18 cellular contexts compared by ENCODE assay signal in the genomic region with DNA sequence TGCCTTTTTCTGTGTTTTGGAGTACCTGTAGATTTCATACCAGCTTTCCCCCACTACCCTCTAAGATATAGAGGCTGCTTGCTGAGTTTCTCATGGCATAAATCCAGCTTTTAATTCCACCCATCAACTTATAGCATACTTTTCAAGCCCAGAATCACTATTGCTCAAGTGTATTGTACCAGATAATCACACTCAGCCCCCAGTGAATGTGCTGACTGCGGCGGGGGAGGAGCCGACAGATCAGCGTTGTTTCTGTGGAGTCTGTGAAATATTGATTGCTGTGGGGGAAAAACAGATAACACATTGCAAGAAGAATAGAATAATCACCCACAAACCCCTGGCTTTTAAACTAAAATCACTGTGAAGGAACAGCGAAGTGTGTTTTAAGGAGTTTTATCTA.
DNase-seq lines count a peak whose midpoint lies in the region; ATAC-seq, FAIRE-seq and TF ChIP-seq lines count a peak whose summit lies in the region.
"Had no signal": no experiment of that assay in that cellular context is flagged by ENCODE, and none has a peak within 500 bp of the region (broad histone marks: within the 10 kb centered on the region; RNA-seq: fewer than 3 reads in every experiment).

No MANE protein-coding gene starts in this region.

- H3K9me3 Mint-ChIP-seq in GM23338: peaks cover 98% of the 10 kb centered on the region
- H3K9me3 Mint-ChIP-seq in astrocyte (ENCODE audit: unreplicated experiment): peaks cover 9% of the 10 kb centered on the region
- H3K9me3 Mint-ChIP-seq: CD8-positive, alpha-beta T cell had no signal

- H3K36me3 Mint-ChIP-seq in GM23338 (ENCODE audit: low read depth) (peaks cover 34% of the 10 kb centered on the region; the same call in 2 of the 3 replicates), astrocyte (ENCODE audit: low read depth, unreplicated experiment) (no peaks in the 10 kb centered on the region)
- H3K36me3 Mint-ChIP-seq: CD8-positive, alpha-beta T cell had no signal

- H3K27me3 ChIP-seq in GM23338 (ENCODE audit: insufficient read depth): no peaks in the 10 kb centered on the region
- no peaks in the 10 kb centered on the region for H3K27me3 ChIP-seq in astrocyte (ENCODE audit: insufficient read depth, low read length)
- no peaks in the 10 kb centered on the region for H3K27me3 ChIP-seq in left lung
- H3K27me3 ChIP-seq in colonic mucosa: no peaks in the 10 kb centered on the region
- H3K27me3 ChIP-seq: Peyer's patch had no signal

- H3K4me3 Mint-ChIP-seq in GM23338 (no peak overlapping the region), astrocyte (ENCODE audit: unreplicated experiment) (no peak overlapping the region)
- H3K4me3 Mint-ChIP-seq: CD8-positive, alpha-beta T cell had no signal

- H3K36me3 ChIP-seq in GM23338 (ENCODE audit: insufficient read depth) (no peaks in the 10 kb centered on the region), astrocyte (ENCODE audit: insufficient read depth, low read length) (no peaks in the 10 kb centered on the region), left lung (no peaks in the 10 kb centered on the region), colonic mucosa (no peaks in the 10 kb centered on the region)
- H3K36me3 ChIP-seq: Peyer's patch had no signal

- TF ChIP-seq CTCF in GM23338 (conservative IDR thresholded peaks at IDR 0.05; ENCODE audit: low read depth in 2 of 2): no peak
- no peak for TF ChIP-seq CTCF in astrocyte (IDR thresholded peaks at IDR 0.05; ENCODE audit: insufficient read depth, low read depth, low read length)
- TF ChIP-seq CTCF in left lung (IDR thresholded peaks at IDR 0.05): no peak
- TF ChIP-seq CTCF in omental fat pad (IDR thresholded peaks at IDR 0.05): no peak
- no peak for TF ChIP-seq CTCF in colonic mucosa (IDR thresholded peaks at IDR 0.05)

- H3K27me3 Mint-ChIP-seq in GM23338 (ENCODE audit: insufficient read depth, low read depth, poor library complexity) (peaks cover 3% of the 10 kb centered on the region), astrocyte (ENCODE audit: low read depth, unreplicated experiment) (no peaks in the 10 kb centered on the region)

- H3K9ac ChIP-seq in astrocyte (ENCODE audit: low read length) (peak overlapping the region; percentile 68), colonic mucosa (ENCODE audit: low read depth in 2 of 2, low read length in 2 of 2) (no peak overlapping the region)

- peaks cover 15% of the 10 kb centered on the region for H3K4me1 ChIP-seq in GM23338 (ENCODE audit: insufficient read depth)
- peaks cover 31% of the 10 kb centered on the region for H3K4me1 ChIP-seq in astrocyte (ENCODE audit: insufficient read depth, low read length)
- no peaks in the 10 kb centered on the region for H3K4me1 ChIP-seq in left lung
- no peaks in the 10 kb centered on the region for H3K4me1 ChIP-seq in colonic mucosa
- H3K4me1 ChIP-seq: A549, Peyer's patch had no signal

- H3K9me3 ChIP-seq in astrocyte (ENCODE audit: insufficient read depth, low read depth, low read length) (no peaks in the 10 kb centered on the region), left lung (peaks cover 0 to 7% of the 10 kb centered on the region in 2 donors), colonic mucosa (no peaks in the 10 kb centered on the region)
- H3K9me3 ChIP-seq: A549 had no signal

- no peaks in the 10 kb centered on the region for H4K20me1 ChIP-seq in GM23338 (replicated peaks; ENCODE audit: insufficient read depth)
- no peaks in the 10 kb centered on the region for H4K20me1 ChIP-seq in astrocyte (ENCODE audit: insufficient read depth, low read length)

- no peak for FAIRE-seq in astrocyte (lab: Jason Lieb, UNC)
- FAIRE-seq: A549, H54 had no signal

- H3K79me2 ChIP-seq in GM23338 (replicated peaks; ENCODE audit: insufficient read depth) (no peaks in the 10 kb centered on the region), astrocyte (ENCODE audit: insufficient read depth, low read length) (no peaks in the 10 kb centered on the region)

- no peaks in the 10 kb centered on the region for H3K4me1 Mint-ChIP-seq in GM23338
- H3K4me1 Mint-ChIP-seq in astrocyte (ENCODE audit: low read depth, unreplicated experiment): no peaks in the 10 kb centered on the region

- H2AFZ ChIP-seq in GM23338: no peak overlapping the region
- H2AFZ ChIP-seq in astrocyte (ENCODE audit: low read depth, low read length): no peak overlapping the region

- no peaks in the 10 kb centered on the region for H3F3A ChIP-seq in GM23338 (replicated peaks; ENCODE audit: low read depth)

- H3K9me2 ChIP-seq in GM23338 (ENCODE audit: insufficient read depth): no peaks in the 10 kb centered on the region

- DNase-seq in GM23338 (ENCODE audit: low spot score) (no peak), astrocyte (ENCODE audit: low read depth) (no peak), left lung (no peak), omental fat pad (ENCODE audit: low spot score) (no peak), SKM-1 treated with dmso at 0.1 percent for 144 hours (lab: John Stamatoyannopoulos, UW; ENCODE audit: unreplicated experiment) (no peak), AML-193 (lab: John Stamatoyannopoulos, UW) (no peak), colonic mucosa (no peak), mucosa of gallbladder (ENCODE audit: low spot score) (no peak)
- DNase-seq: CD8-positive, alpha-beta T cell; IMR-90; MV-4-11; NCI-H1417 treated with DMSO at 0.1 percent for 48 hours; NCI-H2029 treated with DMSO at 0.1 percent for 48 hours; NCI-H524; Peyer's patch; SHP77 had no signal

- no peak overlapping the region for H3K27ac ChIP-seq in GM23338 (ENCODE audit: low read depth)
- H3K27ac ChIP-seq in astrocyte (ENCODE audit: low read depth, low read length): peak overlapping the region; percentile 82
- H3K27ac ChIP-seq in left lung: no peak overlapping the region
- H3K27ac ChIP-seq in colonic mucosa: no peak overlapping the region
- H3K27ac ChIP-seq: A549, Peyer's patch had no signal

- H3K27ac Mint-ChIP-seq in GM23338 (no peak overlapping the region), astrocyte (ENCODE audit: unreplicated experiment) (no peak overlapping the region)
- H3K27ac Mint-ChIP-seq: CD8-positive, alpha-beta T cell had no signal

- no peak overlapping the region for H3K4me3 ChIP-seq in GM23338
- H3K4me3 ChIP-seq in astrocyte (ENCODE audit: insufficient read depth, low read depth, low read length): peak overlapping the region; percentile 4
- no peak overlapping the region for H3K4me3 ChIP-seq in left lung
- no peak overlapping the region for H3K4me3 ChIP-seq in colonic mucosa
- H3K4me3 ChIP-seq: A549, Peyer's patch had no signal

- ATAC-seq in GM23338 (no peak), left lung (peak; percentile 18), omental fat pad (ENCODE audit: low FRiP score) (peak; percentile 39)
- ATAC-seq: A549; CD8-positive, alpha-beta T cell had no signal

- intact Hi-C loops in left lung (cut with DNase I) (no loop called here), colonic mucosa (cut with DNase I) (no loop called here)

- H3K4me2 ChIP-seq in GM23338 (0 out of 2 replicates have a peak overlapping the region, but pooled peaks have one; percentile 48), astrocyte (ENCODE audit: low read length) (peak overlapping the region; percentile 71)
- H3K4me2 ChIP-seq: A549 had no signal

TF ChIP-seq in GM23338, 12 proteins besides CTCF, POLR2A, EP300 and RAD21 (continues in another document):
- TF ChIP-seq POLR2AphosphoS5 (IDR thresholded peaks at IDR 0.05; ENCODE audit: low read depth) (no peak), ZNF331 (CRISPR knock-in tag; IDR thresholded peaks at IDR 0.05; ENCODE audit: low read depth) (no peak), REST (IDR thresholded peaks at IDR 0.05; ENCODE audit: unreplicated experiment) (no peak), EZH2phosphoT487 (IDR thresholded peaks at IDR 0.05; ENCODE audit: unreplicated experiment) (no peak), EZH2 (IDR thresholded peaks at IDR 0.05; ENCODE audit: low read depth, unreplicated experiment) (no peak)
